21 cellular contexts compared by ENCODE assay signal in genomic region chr1:9559673-9560072, GRCh38. TPM values are rescaled to one million over a fixed set of nuclear protein-coding genes. Genes with fewer than 3 reads are reported as not detected.
DNase-seq lines count a peak whose midpoint lies in the region; ATAC-seq and TF ChIP-seq lines count a peak whose summit lies in the region.
"Had no signal": no experiment of that assay in that cellular context is flagged by ENCODE, and none has a peak within 500 bp of the region (broad histone marks: within the 10 kb centered on the region; RNA-seq: fewer than 3 reads in every experiment).

No MANE protein-coding gene starts in this region.

- H3K36me3 Mint-ChIP-seq in activated naive CD8-positive, alpha-beta T cell treated with anti-CD3 and anti-CD28 coated beads, Interleukin-2, amount 10 ng/mL, durations not matched to agents 7 days and 5 days = peaks cover 29% of the 10 kb centered on the region

- peaks cover 2% of the 10 kb centered on the region for H3K79me1 ChIP-seq in mesendoderm (ENCODE audit: low read length)

- no peaks in the 10 kb centered on the region for H3K27me3 ChIP-seq in gastrocnemius medialis
- H3K27me3 ChIP-seq in spleen (replicated peaks in 1 of 7) = no peaks in the 10 kb centered on the region
- H3K27me3 ChIP-seq in mesendoderm (ENCODE audit: insufficient read depth, low read length, poor library complexity) = no peaks in the 10 kb centered on the region

- intact Hi-C loops in gastrocnemius medialis (cut with DNase I; ENCODE audit: low total_unique reads) = loop anchor here (2.0 to 10.0 kb wide), 2 partner anchors 27 to 495 kb away; partner anchors contain the start of gene SLC2A5
- intact Hi-C loops in spleen (cut with DNase I; ENCODE audit: low total_unique reads) = no loop called here

- H3K79me2 ChIP-seq in mesendoderm (ENCODE audit: control insufficient read depth, insufficient read depth, low read length) = no peaks in the 10 kb centered on the region

- in situ Hi-C loops in gastrocnemius medialis (cut with MboI; ENCODE audit: low sequenced_read_pairs in 4 of 4) = loop anchor here in 1 of 4 donors (5.0 kb wide), 1 partner anchor 57 kb away; no protein-coding TSS in a partner anchor

- H3K27me3 Mint-ChIP-seq in activated naive CD8-positive, alpha-beta T cell treated with anti-CD3 and anti-CD28 coated beads, Interleukin-2, amount 10 ng/mL, durations not matched to agents 7 days and 5 days = no peaks in the 10 kb centered on the region

- H3K4me1 Mint-ChIP-seq in activated naive CD8-positive, alpha-beta T cell treated with anti-CD3 and anti-CD28 coated beads, Interleukin-2, amount 10 ng/mL, durations not matched to agents 7 days and 5 days = peaks cover 19% of the 10 kb centered on the region

- no peak overlapping the region for H3K4me2 ChIP-seq in mesendoderm (ENCODE audit: low read length)

- H3K36me3 ChIP-seq in gastrocnemius medialis = peaks cover 0 to 9% of the 10 kb centered on the region in 2 donors
- peaks cover 0 to 49% (median 15%) of the 10 kb centered on the region in 6 donors for H3K36me3 ChIP-seq in spleen
- H3K36me3 ChIP-seq in mesendoderm (ENCODE audit: control insufficient read depth, insufficient read depth, low read length) = peaks cover 9% of the 10 kb centered on the region

- peak overlapping the region; percentile 19 for H3K4me3 Mint-ChIP-seq in activated naive CD8-positive, alpha-beta T cell treated with anti-CD3 and anti-CD28 coated beads, Interleukin-2, amount 10 ng/mL, durations not matched to agents 7 days and 5 days
- H3K4me3 Mint-ChIP-seq: H9; T-helper 1 cell treated with Interleukin-12 subunit alpha and Interleukin-12 subunit beta and Interleukin-4 antibody, amounts not matched to agents 30 μg/mL and 1 μg/mL, for 36 hours had no signal

- TF ChIP-seq CTCF in gastrocnemius medialis (IDR thresholded peaks at IDR 0.05 in 4 of 5, conservative IDR thresholded peaks at IDR 0.05 in 1 of 5) = no peak
- TF ChIP-seq CTCF in spleen (IDR thresholded peaks at IDR 0.05 in 8 of 11, conservative IDR thresholded peaks at IDR 0.05 in 3 of 11) = no peak

- H2BK5ac ChIP-seq in mesendoderm (ENCODE audit: low read length) = no peak overlapping the region

- no peak overlapping the region for H2BK120ac ChIP-seq in mesendoderm (ENCODE audit: low read depth, low read length)

- no peak overlapping the region for H3K4ac ChIP-seq in mesendoderm (ENCODE audit: low read depth, low read length)

- POLR2A ChIA-PET in activated naive CD8-positive, alpha-beta T cell treated with anti-CD3 and anti-CD28 coated beads, Interleukin-2, amount 10 ng/mL, durations not matched to agents 7 days and 5 days (lab: Charles Lee) = interaction anchor here (0.7 kb wide), 1 partner anchor 1865 kb away, joined by 3 read pairs; no protein-coding TSS in a partner anchor

- no peak for TF ChIP-seq POLR2A in gastrocnemius medialis (IDR thresholded peaks at IDR 0.05)
- no peak for TF ChIP-seq POLR2A in spleen (IDR thresholded peaks at IDR 0.05)

- H4K5ac ChIP-seq in mesendoderm (ENCODE audit: low read length) = no peak overlapping the region

- H3K4me3 ChIP-seq in gastrocnemius medialis (no peak overlapping the region), spleen (no peak overlapping the region), mesendoderm (ENCODE audit: low read length) (no peak overlapping the region)

- H3K27ac Mint-ChIP-seq in activated naive CD8-positive, alpha-beta T cell treated with anti-CD3 and anti-CD28 coated beads, Interleukin-2, amount 10 ng/mL, durations not matched to agents 7 days and 5 days = no peak overlapping the region
- H3K27ac Mint-ChIP-seq: H9; T-helper 1 cell treated with Interleukin-12 subunit alpha and Interleukin-12 subunit beta and Interleukin-4 antibody, amounts not matched to agents 30 μg/mL and 1 μg/mL, for 36 hours had no signal

- H3K9me3 ChIP-seq in gastrocnemius medialis (no peaks in the 10 kb centered on the region), spleen (no peaks in the 10 kb centered on the region)

- H3K27ac ChIP-seq in gastrocnemius medialis = peak overlapping the region; percentile 94 to 100 (median 96)
- no peak overlapping the region for H3K27ac ChIP-seq in spleen
- H3K27ac ChIP-seq in mesendoderm (ENCODE audit: low read depth, low read length) = no peak overlapping the region

- ATAC-seq in GM21723 (IDR thresholded peaks at IDR 0.05; ENCODE audit: unreplicated experiment) (peak; percentile 22), gastrocnemius medialis (no peak)
- no peak for ATAC-seq in activated naive CD8-positive, alpha-beta T cell treated with anti-CD3 and anti-CD28 coated beads, Interleukin-2, amount 10 ng/mL, durations not matched to agents 7 days and 5 days (ENCODE audit: low read depth)
- ATAC-seq: Right ventricle myocardium inferior had no signal

- no peak overlapping the region for H3K18ac ChIP-seq in mesendoderm (ENCODE audit: low read length)

- H3K9ac ChIP-seq in mesendoderm (ENCODE audit: low read length) = no peak overlapping the region

- no peak overlapping the region for H2BK15ac ChIP-seq in mesendoderm (replicated peaks; ENCODE audit: low read depth)

- H4K8ac ChIP-seq in mesendoderm (ENCODE audit: low read depth, low read length) = no peak overlapping the region

- no peaks in the 10 kb centered on the region for H3K9me3 Mint-ChIP-seq in activated naive CD8-positive, alpha-beta T cell treated with anti-CD3 and anti-CD28 coated beads, Interleukin-2, amount 10 ng/mL, durations not matched to agents 7 days and 5 days
- H3K9me3 Mint-ChIP-seq: H9; T-helper 1 cell treated with Interleukin-12 subunit alpha and Interleukin-12 subunit beta and Interleukin-4 antibody, amounts not matched to agents 30 μg/mL and 1 μg/mL, for 36 hours had no signal

- H3K4me1 ChIP-seq in gastrocnemius medialis (peaks cover 68 to 70% of the 10 kb centered on the region in 2 donors), spleen (peaks cover 0 to 63% (median 37%) of the 10 kb centered on the region in 6 donors), mesendoderm (ENCODE audit: control insufficient read depth, low read depth, low read length) (peaks cover 6% of the 10 kb centered on the region)

- no peak overlapping the region for H3K56ac ChIP-seq in mesendoderm (ENCODE audit: low read length)

- no peak overlapping the region for H2AK5ac ChIP-seq in mesendoderm (ENCODE audit: low read length)

- DNase-seq in activated gamma-delta T cell treated with Interleukin-2 at 50 U/mL for 16 hours = peak; percentile 19
- no peak for DNase-seq in activated gamma-delta T cell (lab: John Stamatoyannopoulos, UW)
- DNase-seq in activated naive CD8-positive, alpha-beta T cell treated with anti-CD3 and anti-CD28 coated beads, Interleukin-2, amount 10 ng/mL, durations not matched to agents 7 days and 5 days = no peak
- no peak for DNase-seq in gastrocnemius medialis
- DNase-seq in spleen = no peak
- no peak for DNase-seq in mesendoderm
- no peak for DNase-seq in 8988T
- DNase-seq: activated CD4-positive, CD25-positive, alpha-beta regulatory T cell treated with anti-CD3 and anti-CD28 coated beads, Interleukin-2, amount 50 U/mL, for 72 hours; activated CD8-positive, alpha-beta memory T cell treated with anti-CD3 and anti-CD28 coated beads, Interleukin-2, amount 50 U/mL, for 4 hours; cerebellar nuclear complex; COR-L47; H9; hypothalamus; midbrain; NCI-H1694; NCI-H345; nucleus accumbens; stimulated activated CD4-positive, alpha-beta T cell treated with anti-CD3 and anti-CD28 coated beads, Interleukin-4, amount 100 ng/mL, for 24 hours had no signal

- H3K23ac ChIP-seq in mesendoderm (ENCODE audit: low read length) = no peak overlapping the region

- 67 to 77% (median 76%) methylated on average over 5 of the region's 5 CpGs for WGBS in spleen, 5 donors
- WGBS in mesendoderm (ENCODE audit: extremely low coverage, insufficient coverage, low lambda C conversion rate) = no CpG with 5 or more reads among the region's 5 CpGs

RNA-seq across cellular contexts. Expression of gene SLC25A33, which starts 20.4 kb away (rescaled TPM):
- total RNA-seq in activated naive CD8-positive, alpha-beta T cell treated with anti-CD3 and anti-CD28 coated beads, Interleukin-2, amount 10 ng/mL, durations not matched to agents 7 days and 5 days = 1 to 10 TPM; 3.3 to 3.9 TPM
- total RNA-seq in gastrocnemius medialis (10 to 100 TPM; 40.3 to 88.6 (median 49.1) TPM), spleen (1 to 10 TPM; 2.4 to 4.5 (median 3.3) TPM)
- polyA plus RNA-seq in spleen = 1 to 10 TPM; 2.8 to 3.9 (median 3.1) TPM
- 13.1 TPM for polyA plus RNA-seq in mesendoderm (2013, experiment 1 of 2)
- polyA plus RNA-seq in mesendoderm (2013, experiment 2 of 2) = 13.0 TPM

RNA-seq across cellular contexts. Expression of gene TMEM201, which starts 29.0 kb away (rescaled TPM):
- total RNA-seq in activated naive CD8-positive, alpha-beta T cell treated with anti-CD3 and anti-CD28 coated beads, Interleukin-2, amount 10 ng/mL, durations not matched to agents 7 days and 5 days = 10 to 100 TPM; 16.1 TPM
- total RNA-seq in gastrocnemius medialis (10 to 100 TPM; 21.5 to 67.6 (median 31.7) TPM), spleen (10 to 100 TPM in 1 of 7 donors, 1 to 10 TPM in 6; 5.6 to 11.6 (median 9.1) TPM)
- polyA plus RNA-seq in spleen = 1 to 10 TPM; 2.5 to 5.2 (median 3.0) TPM
- polyA plus RNA-seq in mesendoderm (2013, experiment 1 of 2) = 16.6 TPM
- 16.0 TPM for polyA plus RNA-seq in mesendoderm (2013, experiment 2 of 2)

Comparison
In these comparisons a context has a peak if more than half of its experiments do, and no peak if none do; other contexts are left out.
1. H3K27ac ChIP-seq: peak in gastrocnemius medialis (4 of 4); none in spleen (0 of 8) and mesendoderm (single experiment).
2. RNA of gene SLC25A33, which starts 20.4 kb away (total RNA-seq): 40.3 to 88.6 TPM in gastrocnemius medialis; 3.3 to 3.9 TPM in activated naive CD8-positive, alpha-beta T cell treated with anti-CD3 and anti-CD28 coated beads, Interleukin-2, amount 10 ng/mL, durations not matched to agents 7 days and 5 days and 2.4 to 4.5 TPM in spleen; every median in the first group is over 4 times any median in the second.